In the genomic region with DNA sequence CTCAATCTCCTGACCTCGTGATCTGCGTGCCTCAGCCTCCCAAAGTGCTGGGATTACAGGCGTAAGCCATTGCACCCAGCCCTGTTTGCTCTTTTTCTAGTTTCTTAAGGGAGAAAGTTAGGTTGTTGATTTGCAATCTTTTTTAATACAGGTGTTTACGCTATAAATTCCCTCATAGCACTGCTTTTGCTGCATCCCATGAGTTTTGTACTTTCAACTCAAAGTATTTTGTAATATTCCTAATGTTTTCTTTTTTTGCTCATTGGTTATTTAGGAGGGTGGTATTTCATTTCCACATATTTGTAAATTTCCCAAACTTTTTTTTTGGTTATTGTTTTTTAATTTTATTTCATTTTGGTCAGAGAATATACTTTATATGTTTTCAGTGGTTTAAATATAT, we compare ENCODE assay signal across 39 cellular contexts.
"Had no signal": no experiment of that assay in that cellular context is flagged by ENCODE, and none has a peak within 500 bp of the region (broad histone marks: within the 10 kb centered on the region; RNA-seq: fewer than 3 reads in every experiment).

No MANE protein-coding gene starts in this region.

- H3K27me3 ChIP-seq: adrenal gland, ascending aorta, body of pancreas, brain microvascular endothelial cell, breast epithelium, cardiac muscle cell had no signal

- H3K9me3 Mint-ChIP-seq: activated naive CD4-positive, alpha-beta T cell treated with anti-CD3 and anti-CD28 coated beads for 36 hours; activated naive CD4-positive, alpha-beta T cell treated with anti-CD3 and anti-CD28 coated beads, Interleukin-2, amount 10 ng/mL, durations not matched to agents 7 days and 5 days; activated naive CD4-positive, alpha-beta T cell treated with anti-CD3 and anti-CD28 coated beads, Interleukin-2, amount 50 U/mL, for 24 hours; activated naive CD4-positive, alpha-beta T cell treated with anti-CD3 and anti-CD28 coated beads, Interleukin-2, amount 50 U/mL, for 72 hours; activated naive CD8-positive, alpha-beta T cell treated with anti-CD3 and anti-CD28 coated beads for 36 hours; activated naive CD8-positive, alpha-beta T cell treated with anti-CD3 and anti-CD28 coated beads, Interleukin-2, amount 10 ng/mL, durations not matched to agents 7 days and 5 days; activated naive CD8-positive, alpha-beta T cell treated with anti-CD3 and anti-CD28 coated beads, Interleukin-2, amount 50 U/mL, for 24 hours; activated T-cell treated with anti-CD3 and anti-CD28 coated beads, Interleukin-2, amount 50 U/mL, for 24 hours; activated T-cell treated with anti-CD3 and anti-CD28 coated beads, Interleukin-2, amount 50 U/mL, for 4 hours; activated T-cell treated with anti-CD3 and anti-CD28 coated beads, Interleukin-2, amount 50 U/mL, for 72 hours; activated T-helper 1 cell treated with anti-CD3 and anti-CD28 coated beads, Interleukin-12 subunit alpha, Interleukin-12 subunit beta, Interleukin-2, Interleukin-4 antibody, amounts not matched to agents 30 ng/mL and 10 ng/mL and 1 ng/mL, durations not matched to agents 14 hours and 24 hours and 36 hours; activated T-helper 17 cell treated with anti-CD3 and anti-CD28 coated beads, Interleukin-2, amount 50 U/mL, for 72 hours; activated T-helper 2 cell treated with anti-CD3 and anti-CD28 coated beads, Interferon-gamma antibody, Interleukin-2, Interleukin-4, amounts not matched to agents 10 μg/mL and 5 μg/mL and 100 μg/mL, durations not matched to agents 14 hours and 24 hours and 36 hours had no signal

- H3K27ac Mint-ChIP-seq: activated naive CD4-positive, alpha-beta T cell treated with anti-CD3 and anti-CD28 coated beads for 36 hours; activated naive CD4-positive, alpha-beta T cell treated with anti-CD3 and anti-CD28 coated beads, Interleukin-2, amount 10 ng/mL, durations not matched to agents 7 days and 5 days; activated naive CD4-positive, alpha-beta T cell treated with anti-CD3 and anti-CD28 coated beads, Interleukin-2, amount 50 U/mL, for 24 hours; activated naive CD4-positive, alpha-beta T cell treated with anti-CD3 and anti-CD28 coated beads, Interleukin-2, amount 50 U/mL, for 72 hours; activated naive CD8-positive, alpha-beta T cell; activated naive CD8-positive, alpha-beta T cell treated with anti-CD3 and anti-CD28 coated beads for 36 hours; activated naive CD8-positive, alpha-beta T cell treated with anti-CD3 and anti-CD28 coated beads, Interleukin-2, amount 10 ng/mL, durations not matched to agents 7 days and 5 days; activated naive CD8-positive, alpha-beta T cell treated with anti-CD3 and anti-CD28 coated beads, Interleukin-2, amount 50 U/mL, for 24 hours; activated T-cell treated with anti-CD3 and anti-CD28 coated beads, Interleukin-2, amount 50 U/mL, for 24 hours; activated T-cell treated with anti-CD3 and anti-CD28 coated beads, Interleukin-2, amount 50 U/mL, for 72 hours; activated T-helper 1 cell treated with anti-CD3 and anti-CD28 coated beads, Interleukin-12 subunit alpha, Interleukin-12 subunit beta, Interleukin-2, Interleukin-4 antibody, amounts not matched to agents 30 ng/mL and 10 ng/mL and 1 ng/mL, durations not matched to agents 14 hours and 24 hours and 36 hours; activated T-helper 17 cell treated with anti-CD3 and anti-CD28 coated beads, Interleukin-2, amount 50 U/mL, for 72 hours; activated T-helper 2 cell treated with anti-CD3 and anti-CD28 coated beads, Interferon-gamma antibody, Interleukin-2, Interleukin-4, amounts not matched to agents 10 μg/mL and 5 μg/mL and 100 μg/mL, durations not matched to agents 14 hours and 24 hours and 36 hours; brain had no signal

- H3K27me3 Mint-ChIP-seq: activated naive CD4-positive, alpha-beta T cell treated with anti-CD3 and anti-CD28 coated beads, Interleukin-2, amount 10 ng/mL, durations not matched to agents 7 days and 5 days; activated naive CD4-positive, alpha-beta T cell treated with anti-CD3 and anti-CD28 coated beads, Interleukin-2, amount 50 U/mL, for 24 hours; activated naive CD8-positive, alpha-beta T cell treated with anti-CD3 and anti-CD28 coated beads for 36 hours; activated naive CD8-positive, alpha-beta T cell treated with anti-CD3 and anti-CD28 coated beads, Interleukin-2, amount 10 ng/mL, durations not matched to agents 7 days and 5 days; activated naive CD8-positive, alpha-beta T cell treated with anti-CD3 and anti-CD28 coated beads, Interleukin-2, amount 50 U/mL, for 24 hours; brain had no signal

- H3K4me3 Mint-ChIP-seq: activated naive CD4-positive, alpha-beta T cell treated with anti-CD3 and anti-CD28 coated beads for 36 hours; activated naive CD4-positive, alpha-beta T cell treated with anti-CD3 and anti-CD28 coated beads, Interleukin-2, amount 10 ng/mL, durations not matched to agents 7 days and 5 days; activated naive CD4-positive, alpha-beta T cell treated with anti-CD3 and anti-CD28 coated beads, Interleukin-2, amount 50 U/mL, for 24 hours; activated naive CD8-positive, alpha-beta T cell; activated naive CD8-positive, alpha-beta T cell treated with anti-CD3 and anti-CD28 coated beads for 36 hours; activated naive CD8-positive, alpha-beta T cell treated with anti-CD3 and anti-CD28 coated beads, Interleukin-2, amount 10 ng/mL, durations not matched to agents 7 days and 5 days; activated naive CD8-positive, alpha-beta T cell treated with anti-CD3 and anti-CD28 coated beads, Interleukin-2, amount 50 U/mL, for 24 hours; activated T-cell treated with anti-CD3 and anti-CD28 coated beads, Interleukin-2, amount 50 U/mL, for 24 hours; activated T-cell treated with anti-CD3 and anti-CD28 coated beads, Interleukin-2, amount 50 U/mL, for 4 hours; activated T-cell treated with anti-CD3 and anti-CD28 coated beads, Interleukin-2, amount 50 U/mL, for 72 hours; activated T-helper 1 cell treated with anti-CD3 and anti-CD28 coated beads, Interleukin-12 subunit alpha, Interleukin-12 subunit beta, Interleukin-2, Interleukin-4 antibody, amounts not matched to agents 30 ng/mL and 10 ng/mL and 1 ng/mL, durations not matched to agents 14 hours and 24 hours and 36 hours; activated T-helper 17 cell treated with anti-CD3 and anti-CD28 coated beads, Interleukin-2, amount 50 U/mL, for 72 hours; brain had no signal

- H3K4me1 Mint-ChIP-seq: activated T-helper 17 cell treated with anti-CD3 and anti-CD28 coated beads, Interleukin-2, amount 50 U/mL, for 72 hours had no signal

- H3K9me3 ChIP-seq: adrenal gland, ascending aorta, body of pancreas, breast epithelium had no signal

- H3K27ac ChIP-seq: adrenal gland, ascending aorta, body of pancreas, brain microvascular endothelial cell, breast epithelium, cardiac muscle cell had no signal

- H3K36me3 ChIP-seq: adrenal gland, ascending aorta, brain microvascular endothelial cell, breast epithelium, cardiac muscle cell had no signal

- ATAC-seq: activated naive CD4-positive, alpha-beta T cell treated with anti-CD3 and anti-CD28 coated beads, Interleukin-2, amount 50 U/mL, for 72 hours; activated naive CD8-positive, alpha-beta T cell treated with anti-CD3 and anti-CD28 coated beads, Interleukin-2, amount 50 U/mL, for 24 hours; activated T-cell treated with anti-CD3 and anti-CD28 coated beads, Interleukin-2, amount 50 U/mL, for 4 hours; activated T-cell treated with anti-CD3 and anti-CD28 coated beads, Interleukin-2, amount 50 U/mL, for 72 hours; activated T-helper 17 cell treated with anti-CD3 and anti-CD28 coated beads, Interleukin-2, amount 50 U/mL, for 72 hours; body of pancreas had no signal

- H3K4me1 ChIP-seq: adrenal gland, ascending aorta, body of pancreas, breast epithelium had no signal

- DNase-seq: activated effector memory CD4-positive, alpha-beta T cell treated with anti-CD3 and anti-CD28 coated beads, Interleukin-2, amount 50 U/mL, for 16 hours; activated effector memory CD4-positive, alpha-beta T cell treated with Interleukin-2 at 50 U/mL for 16 hours; activated gamma-delta T cell; activated gamma-delta T cell treated with Interleukin-2 at 50 U/mL for 16 hours; activated naive CD4-positive, alpha-beta T cell; activated naive CD4-positive, alpha-beta T cell treated with anti-CD3 and anti-CD28 coated beads for 36 hours; activated naive CD4-positive, alpha-beta T cell treated with anti-CD3 and anti-CD28 coated beads, Interleukin-2, amount 10 ng/mL, durations not matched to agents 7 days and 5 days; activated naive CD4-positive, alpha-beta T cell treated with anti-CD3 and anti-CD28 coated beads, Interleukin-2, amount 50 U/mL, for 16 hours; activated naive CD4-positive, alpha-beta T cell treated with Interleukin-2 at 50 U/mL for 16 hours; activated naive CD8-positive, alpha-beta T cell treated with anti-CD3 and anti-CD28 coated beads for 36 hours; activated naive CD8-positive, alpha-beta T cell treated with anti-CD3 and anti-CD28 coated beads, Interleukin-2, amount 10 ng/mL, durations not matched to agents 7 days and 5 days; activated naive CD8-positive, alpha-beta T cell treated with anti-CD3 and anti-CD28 coated beads, Interleukin-2, amount 50 U/mL, for 24 hours; activated T-cell treated with anti-CD3 and anti-CD28 coated beads, Interleukin-2, amount 50 U/mL, for 1 hour; activated T-cell treated with anti-CD3 and anti-CD28 coated beads, Interleukin-2, amount 50 U/mL, for 24 hours; activated T-cell treated with anti-CD3 and anti-CD28 coated beads, Interleukin-2, amount 50 U/mL, for 4 hours; activated T-cell treated with anti-CD3 and anti-CD28 coated beads, Interleukin-2, amount 50 U/mL, for 48 hours; activated T-cell treated with anti-CD3 and anti-CD28 coated beads, Interleukin-2, amount 50 U/mL, for 72 hours; adrenal gland; amniotic stem cell; amygdala; anterior cingulate cortex; aorta; body of pancreas; brain microvascular endothelial cell; caudate nucleus; central memory CD4-positive, alpha-beta T cell; cerebellar nuclear complex had no signal

- H3K36me3 Mint-ChIP-seq: activated naive CD4-positive, alpha-beta T cell treated with anti-CD3 and anti-CD28 coated beads, Interleukin-2, amount 10 ng/mL, durations not matched to agents 7 days and 5 days; activated naive CD4-positive, alpha-beta T cell treated with anti-CD3 and anti-CD28 coated beads, Interleukin-2, amount 50 U/mL, for 24 hours; activated naive CD4-positive, alpha-beta T cell treated with anti-CD3 and anti-CD28 coated beads, Interleukin-2, amount 50 U/mL, for 72 hours; activated naive CD8-positive, alpha-beta T cell treated with anti-CD3 and anti-CD28 coated beads for 36 hours; activated naive CD8-positive, alpha-beta T cell treated with anti-CD3 and anti-CD28 coated beads, Interleukin-2, amount 10 ng/mL, durations not matched to agents 7 days and 5 days had no signal

- FAIRE-seq: astrocyte, bronchial epithelial cell had no signal

- H3K4me3 ChIP-seq: adrenal gland, ascending aorta, body of pancreas, breast epithelium, cardiac muscle cell had no signal
